Comparison of ENCODE assay signal across 2 cellular contexts in the genomic region with DNA sequence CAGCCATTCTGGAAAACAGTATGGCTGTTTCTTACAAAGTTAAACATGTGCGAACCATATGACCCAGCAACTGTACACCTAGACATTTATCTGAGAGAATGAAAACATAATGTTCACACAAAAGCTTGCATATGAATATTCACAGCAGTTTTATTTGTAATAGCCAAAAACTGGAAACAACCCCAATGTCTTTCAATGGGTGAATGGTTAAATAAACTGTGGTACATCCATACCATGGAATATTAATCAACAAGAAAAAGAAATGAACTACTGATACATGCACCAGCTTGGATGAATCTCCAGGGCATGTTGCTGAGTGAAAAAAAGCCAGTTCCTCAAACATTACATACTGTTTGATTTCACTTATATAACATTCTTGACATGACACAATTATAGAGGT.
TF ChIP-seq lines count a peak whose summit lies in the region.

No MANE protein-coding gene starts in this region.

TF ChIP-seq in SK-N-SH treated with all-trans-retinoic acid at 6 μM for 48 hours, 23 proteins besides CTCF, POLR2A, EP300 and RAD21 (continued from another document):
- TF ChIP-seq, protein P1, sequence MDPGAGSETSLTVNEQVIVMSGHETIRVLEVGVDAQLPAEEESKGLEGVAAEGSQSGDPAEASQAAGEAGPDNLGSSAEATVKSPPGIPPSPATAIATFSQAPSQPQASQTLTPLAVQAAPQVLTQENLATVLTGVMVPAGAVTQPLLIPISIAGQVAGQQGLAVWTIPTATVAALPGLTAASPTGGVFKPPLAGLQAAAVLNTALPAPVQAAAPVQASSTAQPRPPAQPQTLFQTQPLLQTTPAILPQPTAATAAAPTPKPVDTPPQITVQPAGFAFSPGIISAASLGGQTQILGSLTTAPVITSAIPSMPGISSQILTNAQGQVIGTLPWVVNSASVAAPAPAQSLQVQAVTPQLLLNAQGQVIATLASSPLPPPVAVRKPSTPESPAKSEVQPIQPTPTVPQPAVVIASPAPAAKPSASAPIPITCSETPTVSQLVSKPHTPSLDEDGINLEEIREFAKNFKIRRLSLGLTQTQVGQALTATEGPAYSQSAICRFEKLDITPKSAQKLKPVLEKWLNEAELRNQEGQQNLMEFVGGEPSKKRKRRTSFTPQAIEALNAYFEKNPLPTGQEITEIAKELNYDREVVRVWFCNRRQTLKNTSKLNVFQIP (CRISPR knock-in tag; IDR thresholded peaks at IDR 0.05; ENCODE audit: borderline replicate concordance, low read depth): no peak
TF ChIP-seq in SK-N-SH treated with all-trans-retinoic acid at 6 μM for 48 hours: peak in this region for 1.

TF ChIP-seq in SK-N-SH, 30 proteins besides CTCF, POLR2A, EP300 and RAD21 (continued from another document):
- TF ChIP-seq, protein P2, sequence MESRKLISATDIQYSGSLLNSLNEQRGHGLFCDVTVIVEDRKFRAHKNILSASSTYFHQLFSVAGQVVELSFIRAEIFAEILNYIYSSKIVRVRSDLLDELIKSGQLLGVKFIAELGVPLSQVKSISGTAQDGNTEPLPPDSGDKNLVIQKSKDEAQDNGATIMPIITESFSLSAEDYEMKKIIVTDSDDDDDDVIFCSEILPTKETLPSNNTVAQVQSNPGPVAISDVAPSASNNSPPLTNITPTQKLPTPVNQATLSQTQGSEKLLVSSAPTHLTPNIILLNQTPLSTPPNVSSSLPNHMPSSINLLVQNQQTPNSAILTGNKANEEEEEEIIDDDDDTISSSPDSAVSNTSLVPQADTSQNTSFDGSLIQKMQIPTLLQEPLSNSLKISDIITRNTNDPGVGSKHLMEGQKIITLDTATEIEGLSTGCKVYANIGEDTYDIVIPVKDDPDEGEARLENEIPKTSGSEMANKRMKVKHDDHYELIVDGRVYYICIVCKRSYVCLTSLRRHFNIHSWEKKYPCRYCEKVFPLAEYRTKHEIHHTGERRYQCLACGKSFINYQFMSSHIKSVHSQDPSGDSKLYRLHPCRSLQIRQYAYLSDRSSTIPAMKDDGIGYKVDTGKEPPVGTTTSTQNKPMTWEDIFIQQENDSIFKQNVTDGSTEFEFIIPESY (IDR thresholded peaks at IDR 0.05; ENCODE audit: borderline replicate concordance, low read depth): no peak
- TF ChIP-seq, protein P3, sequence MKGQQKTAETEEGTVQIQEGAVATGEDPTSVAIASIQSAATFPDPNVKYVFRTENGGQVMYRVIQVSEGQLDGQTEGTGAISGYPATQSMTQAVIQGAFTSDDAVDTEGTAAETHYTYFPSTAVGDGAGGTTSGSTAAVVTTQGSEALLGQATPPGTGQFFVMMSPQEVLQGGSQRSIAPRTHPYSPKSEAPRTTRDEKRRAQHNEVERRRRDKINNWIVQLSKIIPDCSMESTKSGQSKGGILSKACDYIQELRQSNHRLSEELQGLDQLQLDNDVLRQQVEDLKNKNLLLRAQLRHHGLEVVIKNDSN (IDR thresholded peaks at IDR 0.05; ENCODE audit: borderline replicate concordance, low read depth): no peak
